2 cellular contexts compared by ENCODE assay signal in genomic region chr15:80955571-80956452, GRCh38.
TF ChIP-seq lines count a peak whose summit lies in the region.

No MANE protein-coding gene starts in this region.

TF ChIP-seq in A549, 52 proteins besides CTCF, POLR2A, EP300 and RAD21:
- TF ChIP-seq MAFK (IDR thresholded peaks at IDR 0.05; ENCODE audit: partially characterized antibody) = peak; percentile 3
- peak; percentile 98 for TF ChIP-seq FOSL2 (IDR thresholded peaks at IDR 0.05)
- TF ChIP-seq FOSL2 (CRISPR knock-in tag; IDR thresholded peaks at IDR 0.05) = peak; percentile 96
- TF ChIP-seq CEBPB (IDR thresholded peaks at IDR 0.05) = peak; percentile 31 to 73; a peak in 2 of 4 replicates
- TF ChIP-seq JUNB (IDR thresholded peaks at IDR 0.05) = peak; percentile 85
- TF ChIP-seq JUN (IDR thresholded peaks at IDR 0.05) = peak in 1 of 2 experiments; percentile 58; a peak in 2 of 5 replicates
- TF ChIP-seq MAX (IDR thresholded peaks at IDR 0.05) = peak; percentile 42

TF ChIP-seq in HepG2, 621 proteins besides CTCF, POLR2A, EP300 and RAD21:
- TF ChIP-seq ZNF770 (CRISPR knock-in tag; IDR thresholded peaks at IDR 0.05) (peak; percentile 83), CEBPG (CRISPR knock-in tag; IDR thresholded peaks at IDR 0.05) (0 out of 2 replicates have a peak, but pooled peaks have one; percentile 28), CEBPB (IDR thresholded peaks at IDR 0.05; ENCODE audit: borderline replicate concordance, low read depth, low read length) (0 out of 2 replicates have a peak, but pooled peaks have one; percentile 7), FOSL2 (CRISPR knock-in tag; IDR thresholded peaks at IDR 0.05) (peak; percentile 86)
TF ChIP-seq in HepG2: peak in this region for 4; not testable (repeated sequence) for 617.
